Comparison of ENCODE assay signal across 27 cellular contexts in the genomic region with DNA sequence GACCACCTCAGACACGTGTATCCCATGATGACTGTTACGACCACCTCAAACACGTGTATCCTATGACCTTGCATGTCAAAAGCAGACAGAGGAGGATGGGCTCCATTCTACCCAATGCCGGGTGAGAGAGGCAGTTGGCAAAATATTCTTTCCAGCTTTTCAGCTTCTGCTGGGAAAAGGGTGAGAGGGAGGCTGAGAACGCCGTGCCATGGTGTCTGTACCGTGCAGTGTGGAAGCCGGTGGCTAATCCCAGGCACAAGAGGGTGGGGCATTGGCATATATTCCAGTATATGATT.
"Had no signal": no experiment of that assay in that cellular context is flagged by ENCODE, and none has a peak within 500 bp of the region (broad histone marks: within the 10 kb centered on the region; RNA-seq: fewer than 3 reads in every experiment).

No MANE protein-coding gene starts in this region.

- H3K27ac Mint-ChIP-seq: activated naive CD4-positive, alpha-beta T cell treated with anti-CD3 and anti-CD28 coated beads, Interleukin-2, amount 10 ng/mL, durations not matched to agents 7 days and 5 days; activated T-cell treated with anti-CD3 and anti-CD28 coated beads, Interleukin-2, amount 50 U/mL, for 24 hours; natural killer cell treated with Interleukin-12 subunit alpha and Interleukin-12 subunit beta and Interleukin-15 and Interleukin-18, amount 100 ng/mL, for 72 hours; stimulated activated naive B cell treated with anti-CD40 and anti-IgM and Interleukin-4, amounts not matched to agents 10 μg/mL and 1 μg/mL and 100 μg/mL, for 72 hours had no signal

- ATAC-seq: foreskin keratinocyte; heart left ventricle; left lung; mucosa of descending colon; natural killer cell treated with Interleukin-12 subunit alpha and Interleukin-12 subunit beta and Interleukin-15 and Interleukin-18, amount 100 ng/mL, for 72 hours; pancreas; psoas muscle; right cardiac atrium had no signal

- H3K36me3 ChIP-seq: brain microvascular endothelial cell, esophagus muscularis mucosa, heart left ventricle, left lung, neutrophil, pancreas, uterus had no signal

- H3K27ac ChIP-seq: brain microvascular endothelial cell, esophagus muscularis mucosa, foreskin keratinocyte, heart left ventricle, left lung, neutrophil, pancreas, psoas muscle, uterus had no signal

- H3K4me3 ChIP-seq: esophagus muscularis mucosa, heart left ventricle, left lung, lung, mucosa of descending colon, pancreas, psoas muscle, uterus had no signal

- H3K9me3 Mint-ChIP-seq: activated naive CD4-positive, alpha-beta T cell treated with anti-CD3 and anti-CD28 coated beads, Interleukin-2, amount 10 ng/mL, durations not matched to agents 7 days and 5 days; activated T-cell treated with anti-CD3 and anti-CD28 coated beads, Interleukin-2, amount 50 U/mL, for 24 hours; natural killer cell treated with Interleukin-12 subunit alpha and Interleukin-12 subunit beta and Interleukin-15 and Interleukin-18, amount 100 ng/mL, for 72 hours; stimulated activated naive B cell treated with anti-CD40 and anti-IgM and Interleukin-4, amounts not matched to agents 10 μg/mL and 1 μg/mL and 100 μg/mL, for 72 hours had no signal

- H3K27me3 ChIP-seq: brain microvascular endothelial cell, foreskin keratinocyte, pancreas, uterus had no signal

- H3K4me3 Mint-ChIP-seq: activated naive CD4-positive, alpha-beta T cell treated with anti-CD3 and anti-CD28 coated beads, Interleukin-2, amount 10 ng/mL, durations not matched to agents 7 days and 5 days; activated T-cell treated with anti-CD3 and anti-CD28 coated beads, Interleukin-2, amount 50 U/mL, for 24 hours; stimulated activated naive B cell treated with anti-CD40 and anti-IgM and Interleukin-4, amounts not matched to agents 10 μg/mL and 1 μg/mL and 100 μg/mL, for 72 hours had no signal

- H3K9me3 ChIP-seq: esophagus muscularis mucosa, heart left ventricle, left lung, mucosa of descending colon, neutrophil, pancreas, psoas muscle, uterus had no signal

- DNase-seq: activated CD4-positive, alpha-beta T cell treated with anti-CD3 and anti-CD28 coated beads for 4 hours; activated CD4-positive, alpha-beta T cell treated with anti-CD3 and anti-CD28 coated beads, Interleukin-2, amount 50 U/mL, for 48 hours; activated CD4-positive, CD25-positive, alpha-beta regulatory T cell; activated CD8-positive, alpha-beta memory T cell treated with anti-CD3 and anti-CD28 coated beads, Interleukin-2, amount 50 U/mL, for 4 hours; activated gamma-delta T cell; activated naive CD4-positive, alpha-beta T cell treated with anti-CD3 and anti-CD28 coated beads, Interleukin-2, amount 10 ng/mL, durations not matched to agents 7 days and 5 days; activated T-cell treated with anti-CD3 and anti-CD28 coated beads, Interleukin-2, amount 50 U/mL, for 24 hours; amniotic stem cell; brain microvascular endothelial cell; caudate nucleus; foreskin keratinocyte; heart left ventricle; kidney glomerular epithelial cell; left lung; mucosa of descending colon; psoas muscle; right cardiac atrium; stimulated activated CD4-positive, alpha-beta T cell treated with anti-CD3 and anti-CD28 coated beads, Interleukin-4, amount 100 ng/mL, for 24 hours; stimulated activated naive B cell treated with anti-CD40 and anti-IgM and Interleukin-4, amounts not matched to agents 10 μg/mL and 1 μg/mL and 100 μg/mL, for 72 hours; T-helper 1 cell; trophoblast cell; uterus had no signal

- H3K4me1 ChIP-seq: esophagus muscularis mucosa, foreskin keratinocyte, heart left ventricle, left lung, pancreas, psoas muscle, uterus had no signal

- H3K36me3 Mint-ChIP-seq: activated naive CD4-positive, alpha-beta T cell treated with anti-CD3 and anti-CD28 coated beads, Interleukin-2, amount 10 ng/mL, durations not matched to agents 7 days and 5 days; natural killer cell treated with Interleukin-12 subunit alpha and Interleukin-12 subunit beta and Interleukin-15 and Interleukin-18, amount 100 ng/mL, for 72 hours; stimulated activated naive B cell treated with anti-CD40 and anti-IgM and Interleukin-4, amounts not matched to agents 10 μg/mL and 1 μg/mL and 100 μg/mL, for 72 hours had no signal
